ENCODE assay signal across 29 cellular contexts in the genomic region with DNA sequence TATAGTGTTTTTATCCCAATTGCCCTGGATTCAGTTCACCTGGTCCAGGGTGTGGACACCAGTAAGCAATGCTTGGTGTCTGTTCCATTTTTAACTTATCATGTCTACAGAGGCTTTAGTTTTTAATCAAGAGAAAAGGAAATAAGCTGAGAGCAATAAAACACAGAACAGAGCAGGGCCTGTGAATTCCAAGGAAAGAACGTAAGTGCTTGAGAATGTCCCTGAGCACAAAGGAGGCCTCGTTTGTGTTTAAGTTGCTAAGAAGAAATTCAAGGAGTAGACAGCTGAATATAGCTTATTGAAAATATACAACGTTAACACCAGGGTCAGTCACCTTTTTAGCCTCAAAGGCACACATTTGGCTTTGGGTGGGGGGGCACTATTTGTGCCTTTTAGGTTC.
DNase-seq lines count a peak whose midpoint lies in the region; ATAC-seq and TF ChIP-seq lines count a peak whose summit lies in the region.
"Had no signal": no experiment of that assay in that cellular context is flagged by ENCODE, and none has a peak within 500 bp of the region (broad histone marks: within the 10 kb centered on the region; RNA-seq: fewer than 3 reads in every experiment).

No MANE protein-coding gene starts in this region.

- peaks cover 20% of the 10 kb centered on the region for H3K4me1 Mint-ChIP-seq in progenitor cell of endocrine pancreas (ENCODE audit: low read depth)
- H3K4me1 Mint-ChIP-seq in naive thymus-derived CD8-positive, alpha-beta T cell: peaks cover 0 to 2% (median 0%) of the 10 kb centered on the region in 4 donors
- H3K4me1 Mint-ChIP-seq: activated CD4-positive, alpha-beta memory T cell treated with anti-CD3 and anti-CD28 coated beads, Interleukin-2, amount 10 ng/mL, durations not matched to agents 7 days and 5 days had no signal

- H3K9me3 Mint-ChIP-seq in progenitor cell of endocrine pancreas (ENCODE audit: low read depth): no peaks in the 10 kb centered on the region
- H3K9me3 Mint-ChIP-seq in naive thymus-derived CD8-positive, alpha-beta T cell: no peaks in the 10 kb centered on the region
- H3K9me3 Mint-ChIP-seq: activated CD4-positive, alpha-beta memory T cell treated with anti-CD3 and anti-CD28 coated beads, Interleukin-2, amount 10 ng/mL, durations not matched to agents 7 days and 5 days; activated T-helper 1 cell treated with anti-CD3 and anti-CD28 coated beads, Interleukin-12 subunit alpha, Interleukin-12 subunit beta, Interleukin-2, Interleukin-4 antibody, amounts not matched to agents 30 ng/mL and 10 ng/mL and 1 ng/mL, durations not matched to agents 14 hours and 24 hours and 36 hours; T-helper 2 cell treated with Interferon-gamma antibody and Interleukin-4, amounts not matched to agents 5 μg/mL and 100 μg/mL, for 36 hours had no signal

- no CpG with 5 or more reads among the region's 3 CpGs for WGBS in mesendoderm (ENCODE audit: extremely low coverage, insufficient coverage, low lambda C conversion rate)
- WGBS in sigmoid colon, 2 donors: 18 to 53% methylated on average over 3 of the region's 3 CpGs

- H4K8ac ChIP-seq in mesendoderm (ENCODE audit: low read depth, low read length): no peak overlapping the region

- no peak overlapping the region for H2BK120ac ChIP-seq in mesendoderm (ENCODE audit: low read depth, low read length)

- H3K27me3 ChIP-seq in mesendoderm (ENCODE audit: insufficient read depth, low read length, poor library complexity) (no peaks in the 10 kb centered on the region), sigmoid colon (no peaks in the 10 kb centered on the region)
- H3K27me3 ChIP-seq: gastrocnemius medialis, uterus had no signal

- no peak overlapping the region for H3K4me2 ChIP-seq in mesendoderm (ENCODE audit: low read length)

- no peak overlapping the region for H3K23ac ChIP-seq in mesendoderm (ENCODE audit: low read length)

- no peaks in the 10 kb centered on the region for H3K27me3 Mint-ChIP-seq in progenitor cell of endocrine pancreas
- peaks cover 0 to 1% (median 0%) of the 10 kb centered on the region in 5 donors for H3K27me3 Mint-ChIP-seq in naive thymus-derived CD8-positive, alpha-beta T cell
- H3K27me3 Mint-ChIP-seq: activated CD4-positive, alpha-beta memory T cell treated with anti-CD3 and anti-CD28 coated beads, Interleukin-2, amount 10 ng/mL, durations not matched to agents 7 days and 5 days had no signal

- peak; percentile 26 for DNase-seq in G401 (ENCODE audit: low spot score)
- peak; percentile 64 for DNase-seq in cerebellar cortex (ENCODE audit: low spot score)
- DNase-seq in mesendoderm: peak; percentile 11
- no peak for DNase-seq in progenitor cell of endocrine pancreas (ENCODE audit: low spot score, unreplicated experiment)
- DNase-seq in NCI-H2196 (lab: John Stamatoyannopoulos, UW; ENCODE audit: unreplicated experiment): no peak
- DNase-seq in sigmoid colon: no peak
- DNase-seq in naive thymus-derived CD8-positive, alpha-beta T cell: no peak
- DNase-seq: activated CD4-positive, alpha-beta memory T cell treated with anti-CD3 and anti-CD28 coated beads, Interleukin-2, amount 10 ng/mL, durations not matched to agents 7 days and 5 days; activated CD4-positive, alpha-beta T cell treated with anti-CD3 and anti-CD28 coated beads for 1 hour; activated CD8-positive, alpha-beta memory T cell treated with anti-CD3 and anti-CD28 coated beads, Interleukin-2, amount 50 U/mL, for 4 hours; activated naive CD4-positive, alpha-beta T cell treated with Interleukin-2 at 50 U/mL for 16 hours; central memory CD4-positive, alpha-beta T cell; dermis blood vessel endothelial cell; DMS153; gastrocnemius medialis; NCI-H1417; NCI-H2081; NCI-H2227 treated with DMSO at 0.1 percent for 48 hours; NCI-H526 treated with DMSO at 0.1 percent for 48 hours; occipital lobe; Right ventricle myocardium superior; stimulated activated naive CD8-positive, alpha-beta T cell treated with anti-CD3 and anti-CD28 coated beads, Interleukin-15, Interleukin-2, amounts not matched to agents 100 U/mL and 50 U/mL, for 24 hours; uterus had no signal

- no peak for TF ChIP-seq CTCF in progenitor cell of endocrine pancreas (IDR thresholded peaks at IDR 0.05; ENCODE audit: unreplicated experiment)
- TF ChIP-seq CTCF in sigmoid colon (IDR thresholded peaks at IDR 0.05): no peak

- no peak overlapping the region for H3K18ac ChIP-seq in mesendoderm (ENCODE audit: low read length)

- H4K5ac ChIP-seq in mesendoderm (ENCODE audit: low read length): no peak overlapping the region

- H3K56ac ChIP-seq in mesendoderm (ENCODE audit: low read length): no peak overlapping the region

- H3K79me1 ChIP-seq in mesendoderm (ENCODE audit: low read length): no peaks in the 10 kb centered on the region

- H3K4me3 Mint-ChIP-seq in progenitor cell of endocrine pancreas (ENCODE audit: low read depth): no peak overlapping the region
- H3K4me3 Mint-ChIP-seq in naive thymus-derived CD8-positive, alpha-beta T cell: no peak overlapping the region
- H3K4me3 Mint-ChIP-seq: activated CD4-positive, alpha-beta memory T cell treated with anti-CD3 and anti-CD28 coated beads, Interleukin-2, amount 10 ng/mL, durations not matched to agents 7 days and 5 days; activated T-helper 1 cell treated with anti-CD3 and anti-CD28 coated beads, Interleukin-12 subunit alpha, Interleukin-12 subunit beta, Interleukin-2, Interleukin-4 antibody, amounts not matched to agents 30 ng/mL and 10 ng/mL and 1 ng/mL, durations not matched to agents 14 hours and 24 hours and 36 hours; T-helper 2 cell treated with Interferon-gamma antibody and Interleukin-4, amounts not matched to agents 5 μg/mL and 100 μg/mL, for 36 hours had no signal

- no peak for TF ChIP-seq EP300 in sigmoid colon (IDR thresholded peaks at IDR 0.05)

- H3K27ac Mint-ChIP-seq in progenitor cell of endocrine pancreas: peak overlapping the region; percentile 67
- no peak overlapping the region for H3K27ac Mint-ChIP-seq in naive thymus-derived CD8-positive, alpha-beta T cell
- H3K27ac Mint-ChIP-seq: activated CD4-positive, alpha-beta memory T cell treated with anti-CD3 and anti-CD28 coated beads, Interleukin-2, amount 10 ng/mL, durations not matched to agents 7 days and 5 days; activated T-helper 1 cell treated with anti-CD3 and anti-CD28 coated beads, Interleukin-12 subunit alpha, Interleukin-12 subunit beta, Interleukin-2, Interleukin-4 antibody, amounts not matched to agents 30 ng/mL and 10 ng/mL and 1 ng/mL, durations not matched to agents 14 hours and 24 hours and 36 hours; T-helper 2 cell treated with Interferon-gamma antibody and Interleukin-4, amounts not matched to agents 5 μg/mL and 100 μg/mL, for 36 hours had no signal

- H3K4me1 ChIP-seq in mesendoderm (ENCODE audit: control insufficient read depth, low read depth, low read length) (no peaks in the 10 kb centered on the region), sigmoid colon (peaks cover 0 to 14% (median 0%) of the 10 kb centered on the region in 4 donors)
- H3K4me1 ChIP-seq: gastrocnemius medialis, uterus had no signal

- H3K27ac ChIP-seq in mesendoderm (ENCODE audit: low read depth, low read length): no peak overlapping the region
- peak overlapping the region in 2 of 4 donors; percentile 19 to 25 for H3K27ac ChIP-seq in sigmoid colon
- H3K27ac ChIP-seq: gastrocnemius medialis, HL-60, skin epidermis, uterus had no signal

- H3K9me3 ChIP-seq in sigmoid colon: no peaks in the 10 kb centered on the region
- H3K9me3 ChIP-seq: gastrocnemius medialis, HAP-1, uterus had no signal

- H3K4me3 ChIP-seq in mesendoderm (ENCODE audit: low read length): no peak overlapping the region
- no peak overlapping the region for H3K4me3 ChIP-seq in sigmoid colon
- H3K4me3 ChIP-seq: gastrocnemius medialis, HAP-1, skin epidermis, uterus had no signal

- no peak overlapping the region for H3K9ac ChIP-seq in mesendoderm (ENCODE audit: low read length)

- in situ Hi-C loops in G401 (cut with HindIII; ENCODE audit: low sequenced_read_pairs): no loop called here

- no peak overlapping the region for H3K4ac ChIP-seq in mesendoderm (ENCODE audit: low read depth, low read length)

- H2AK5ac ChIP-seq in mesendoderm (ENCODE audit: low read length): no peak overlapping the region

- POLR2A ChIA-PET in naive thymus-derived CD8-positive, alpha-beta T cell (lab: Charles Lee): no interaction called here

- no peaks in the 10 kb centered on the region for H3K36me3 ChIP-seq in mesendoderm (ENCODE audit: control insufficient read depth, insufficient read depth, low read length)
- no peaks in the 10 kb centered on the region for H3K36me3 ChIP-seq in sigmoid colon
- H3K36me3 ChIP-seq: gastrocnemius medialis, HAP-1, uterus had no signal

- no peak for ATAC-seq in naive thymus-derived CD8-positive, alpha-beta T cell
- ATAC-seq: gastrocnemius medialis; Panc1; stimulated activated naive CD8-positive, alpha-beta T cell treated with anti-CD3 and anti-CD28 coated beads, Interleukin-15, Interleukin-2, amounts not matched to agents 100 U/mL and 50 U/mL, for 24 hours had no signal

- H2BK5ac ChIP-seq in mesendoderm (ENCODE audit: low read length): no peak overlapping the region

- intact Hi-C loops in sigmoid colon (cut with DNase I): loop anchor here (10.0 kb wide), 1 partner anchor 461 kb away; no protein-coding TSS in a partner anchor

- TF ChIP-seq POLR2A in sigmoid colon (IDR thresholded peaks at IDR 0.05): no peak

- no peaks in the 10 kb centered on the region for H3K79me2 ChIP-seq in mesendoderm (ENCODE audit: control insufficient read depth, insufficient read depth, low read length)

- H2BK15ac ChIP-seq in mesendoderm (replicated peaks; ENCODE audit: low read depth): no peak overlapping the region

- H3K36me3 Mint-ChIP-seq in progenitor cell of endocrine pancreas (ENCODE audit: insufficient read depth): no peaks in the 10 kb centered on the region
- H3K36me3 Mint-ChIP-seq in naive thymus-derived CD8-positive, alpha-beta T cell: no peaks in the 10 kb centered on the region

Comparison
In these comparisons a context has a peak if more than half of its experiments do, and no peak if none do; other contexts are left out.
1. DNase-seq: peak in G401 (single experiment), cerebellar cortex (single experiment) and mesendoderm (single experiment); none in progenitor cell of endocrine pancreas (single experiment), NCI-H2196 (single experiment), sigmoid colon (single experiment) and naive thymus-derived CD8-positive, alpha-beta T cell (0 of 10).